In the genomic region with DNA sequence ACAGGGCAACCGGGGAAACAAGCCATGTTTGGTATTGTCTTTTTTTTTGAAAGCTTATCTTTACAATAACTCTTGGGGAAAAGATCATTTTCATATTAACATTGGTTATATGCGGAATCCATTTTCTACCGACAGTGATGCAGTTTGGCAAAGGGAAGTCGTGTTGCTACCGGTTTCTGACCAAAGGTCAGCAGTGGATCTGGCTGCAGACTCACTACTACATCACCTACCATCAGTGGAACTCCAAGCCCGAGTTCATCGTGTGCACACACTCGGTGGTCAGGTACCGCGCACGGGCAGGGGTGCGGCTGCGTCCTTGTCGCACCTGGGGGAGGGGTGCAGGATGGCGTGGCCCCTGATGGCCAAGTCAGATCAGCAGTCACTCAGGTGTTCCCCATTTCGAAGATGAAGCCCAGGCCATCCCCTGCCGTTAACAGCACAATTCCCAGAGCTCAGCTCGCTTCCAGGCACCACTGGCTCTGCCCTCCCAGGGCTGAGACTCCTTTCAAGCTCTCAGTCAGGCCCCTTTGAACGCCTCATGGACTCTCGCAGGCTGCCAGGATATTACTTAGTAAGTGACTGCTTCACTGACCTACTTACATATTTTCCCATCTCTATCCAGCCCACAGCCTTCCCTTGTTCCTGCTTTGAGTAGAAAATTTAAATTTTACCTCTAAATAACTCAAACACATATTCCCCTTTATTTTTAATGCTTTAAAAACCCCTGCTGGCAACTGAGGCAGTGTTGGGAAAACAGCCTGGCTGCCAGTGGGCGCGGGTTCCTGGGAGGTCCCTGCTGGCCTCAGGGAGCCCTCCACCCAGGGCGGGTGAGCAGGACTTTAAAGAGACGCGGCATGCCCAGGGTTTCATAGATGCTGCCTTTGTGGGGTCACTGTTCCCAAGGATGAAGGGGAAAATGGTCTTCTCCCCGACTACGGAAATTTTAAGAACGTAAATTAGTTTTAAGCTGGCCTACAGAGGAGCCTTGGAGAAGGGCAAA, we compare ENCODE assay signal across 1 cellular context.
A peak's percentile ranks its signal among the peaks of the same experiment; 100 is the strongest.
TF ChIP-seq lines count a peak whose summit lies in the region.

No MANE protein-coding gene starts in this region.

TF ChIP-seq in HepG2, 621 proteins besides CTCF, POLR2A, EP300 and RAD21:
- peak; percentile 64 for TF ChIP-seq AGO2 (optimal IDR thresholded peaks at IDR 0.05; ENCODE audit: low read depth, low read length)
- TF ChIP-seq, protein P1, sequence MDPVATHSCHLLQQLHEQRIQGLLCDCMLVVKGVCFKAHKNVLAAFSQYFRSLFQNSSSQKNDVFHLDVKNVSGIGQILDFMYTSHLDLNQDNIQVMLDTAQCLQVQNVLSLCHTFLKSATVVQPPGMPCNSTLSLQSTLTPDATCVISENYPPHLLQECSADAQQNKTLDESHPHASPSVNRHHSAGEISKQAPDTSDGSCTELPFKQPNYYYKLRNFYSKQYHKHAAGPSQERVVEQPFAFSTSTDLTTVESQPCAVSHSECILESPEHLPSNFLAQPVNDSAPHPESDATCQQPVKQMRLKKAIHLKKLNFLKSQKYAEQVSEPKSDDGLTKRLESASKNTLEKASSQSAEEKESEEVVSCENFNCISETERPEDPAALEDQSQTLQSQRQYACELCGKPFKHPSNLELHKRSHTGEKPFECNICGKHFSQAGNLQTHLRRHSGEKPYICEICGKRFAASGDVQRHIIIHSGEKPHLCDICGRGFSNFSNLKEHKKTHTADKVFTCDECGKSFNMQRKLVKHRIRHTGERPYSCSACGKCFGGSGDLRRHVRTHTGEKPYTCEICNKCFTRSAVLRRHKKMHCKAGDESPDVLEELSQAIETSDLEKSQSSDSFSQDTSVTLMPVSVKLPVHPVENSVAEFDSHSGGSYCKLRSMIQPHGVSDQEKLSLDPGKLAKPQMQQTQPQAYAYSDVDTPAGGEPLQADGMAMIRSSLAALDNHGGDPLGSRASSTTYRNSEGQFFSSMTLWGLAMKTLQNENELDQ (CRISPR knock-in tag; IDR thresholded peaks at IDR 0.05; ENCODE audit: borderline replicate concordance), result no peak
